Comparison of ENCODE assay signal across 8 cellular contexts in the genomic region with DNA sequence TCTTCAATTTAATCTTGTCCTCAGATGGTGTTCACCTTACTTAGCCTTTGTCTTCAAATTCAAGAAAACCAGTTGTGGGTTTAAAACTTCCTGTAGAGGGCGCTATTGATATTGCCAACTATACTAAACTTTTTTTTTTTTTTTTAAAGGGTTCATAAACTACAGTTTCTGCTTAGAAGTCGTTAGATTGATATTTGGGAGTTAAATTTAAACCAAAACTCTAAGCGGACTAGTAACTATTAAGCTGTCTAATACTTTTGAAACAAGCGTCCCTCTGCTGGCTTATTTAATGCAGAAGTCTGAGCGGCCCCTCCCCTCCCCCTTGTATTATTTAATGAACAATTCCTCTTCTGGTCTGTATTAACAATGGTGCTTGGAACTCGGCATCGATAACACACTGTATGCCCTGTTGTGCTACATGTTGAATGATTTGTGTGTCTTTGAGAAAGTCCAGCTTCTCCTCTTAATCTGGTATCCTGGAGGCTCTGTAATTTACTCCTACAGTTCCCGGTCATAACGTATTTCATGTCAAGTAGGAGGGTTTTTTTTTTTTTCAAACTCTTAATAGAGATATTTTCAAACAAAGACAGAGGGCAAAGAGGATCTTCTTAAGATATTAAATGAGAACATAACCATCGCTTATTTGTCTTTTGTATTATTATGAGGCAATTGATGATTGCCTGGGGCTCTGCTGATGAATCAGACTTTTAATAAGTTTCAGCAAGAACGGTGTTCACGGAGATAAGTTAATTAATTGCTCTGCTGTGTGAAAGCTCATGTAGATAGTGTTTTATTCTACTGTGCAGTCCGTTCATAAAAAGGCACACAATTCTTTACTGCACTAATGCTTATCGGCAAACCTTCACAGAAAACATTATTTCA. TPM values are rescaled to one million over a fixed set of nuclear protein-coding genes. Genes with fewer than 3 reads are reported as not detected.
DNase-seq lines count a peak whose midpoint lies in the region; ATAC-seq and FAIRE-seq lines count a peak whose summit lies in the region.

No MANE protein-coding gene starts in this region.

- no peaks in the 10 kb centered on the region for H3K36me3 ChIP-seq in neuronal stem cell (replicated peaks in 1 of 2; ENCODE audit: control insufficient read depth in 2 of 2, insufficient read depth in 2 of 2, low read length in 2 of 2)

- no peak overlapping the region for H3K27ac ChIP-seq in neuronal stem cell (replicated peaks; ENCODE audit: low read length)

- no peak overlapping the region for H4K8ac ChIP-seq in neuronal stem cell (ENCODE audit: low read depth, low read length)

- no peak overlapping the region for H3K4me2 ChIP-seq in neuronal stem cell (ENCODE audit: insufficient read depth, low read length, poor library complexity, severe bottlenecking)

- peak overlapping the region; percentile 75 for H2AFZ ChIP-seq in neuronal stem cell (ENCODE audit: low read length)

- no peak overlapping the region for H3K14ac ChIP-seq in neuronal stem cell (ENCODE audit: low read length)

- no peak overlapping the region for H3K23ac ChIP-seq in neuronal stem cell (ENCODE audit: low read depth, low read length, poor library complexity)

- H2AK5ac ChIP-seq in neuronal stem cell (ENCODE audit: low read depth, low read length), result no peak overlapping the region

- no peak overlapping the region for H4K91ac ChIP-seq in neuronal stem cell (ENCODE audit: low read depth, low read length, poor library complexity)

- peaks cover 1 to 6% of the 10 kb centered on the region in 2 donors for H3K4me1 ChIP-seq in neuronal stem cell (ENCODE audit: control insufficient read depth in 2 of 2, insufficient read depth in 1 of 2, low read depth in 1 of 2, low read length in 2 of 2)

- no peak overlapping the region for H3K4me3 ChIP-seq in neuronal stem cell (ENCODE audit: low read length in 2 of 2)

- H3K9ac ChIP-seq in neuronal stem cell (ENCODE audit: low read depth, low read length, poor library complexity), result no peak overlapping the region

- no peak overlapping the region for H3K4ac ChIP-seq in neuronal stem cell (ENCODE audit: low read length)

- no peaks in the 10 kb centered on the region for H3K9me3 ChIP-seq in neuronal stem cell (replicated peaks in 1 of 2; ENCODE audit: control insufficient read depth in 2 of 2, insufficient read depth in 1 of 2, low read depth in 1 of 2, low read length in 2 of 2)

- no peak overlapping the region for H3K18ac ChIP-seq in neuronal stem cell (ENCODE audit: low read length)

- no peak overlapping the region for H2BK5ac ChIP-seq in neuronal stem cell (ENCODE audit: low read length)

- H2BK120ac ChIP-seq in neuronal stem cell (ENCODE audit: low read depth, low read length), result no peak overlapping the region

- WGBS in neuronal stem cell (ENCODE audit: extremely low coverage in 2 of 2, insufficient read length in 2 of 2, insufficient replicate concordance in 1 of 2), 2 donors, result no CpG with 5 or more reads among the region's 14 CpGs

- peak; percentile 53 for DNase-seq in MV-4-11 (lab: John Stamatoyannopoulos, UW)
- DNase-seq in SK-MEL-5 (ENCODE audit: low read depth, low spot score), result peak; percentile 85
- DNase-seq in fibroblast of peridontal ligament (ENCODE audit: extremely low read depth), result peak; percentile 72
- DNase-seq in neuronal stem cell (ENCODE audit: low spot score), result peak; percentile 65

- no peaks in the 10 kb centered on the region for H3K79me1 ChIP-seq in neuronal stem cell (ENCODE audit: low read depth, low read length)

- H2BK12ac ChIP-seq in neuronal stem cell (ENCODE audit: low read length), result no peak overlapping the region

- in situ Hi-C loops in SK-MEL-5 (cut with HindIII; ENCODE audit: low pct_unique_long_range_greater_than_20kb, low sequenced_read_pairs), result no loop called here

- FAIRE-seq in G401.6 (lab: Jason Lieb, UNC), result peak; percentile 97

- no peak overlapping the region for H2BK15ac ChIP-seq in neuronal stem cell (ENCODE audit: low read length)

- H3K27me3 ChIP-seq in neuronal stem cell (ENCODE audit: control insufficient read depth in 3 of 3, insufficient read depth in 3 of 3, low read depth in 1 of 3, low read length in 3 of 3), result no peaks in the 10 kb centered on the region

- ATAC-seq in HG02763 (IDR thresholded peaks at IDR 0.05; ENCODE audit: unreplicated experiment), result no peak
- no peak for ATAC-seq in GM21360 (IDR thresholded peaks at IDR 0.05; ENCODE audit: unreplicated experiment)
- no peak for ATAC-seq in HG03097 (IDR thresholded peaks at IDR 0.05; ENCODE audit: low FRiP score, unreplicated experiment)

RNA-seq across cellular contexts. Expression of a gene that starts 22.6 kb away (rescaled TPM):
- total RNA-seq in SK-MEL-5 (2014; rRNA removed; shearing (Covaris generic)), result 13.4 and 19.4 TPM in 2 replicates
- 25.6 and 34.0 TPM in 2 replicates for polyA plus RNA-seq in SK-MEL-5 (2015; cell fraction: cytosol; rRNA removed)
- 52.0 and 62.3 TPM in 2 replicates for polyA plus RNA-seq in SK-MEL-5 (2015; cell fraction: nucleus; rRNA removed)
- polyA plus RNA-seq in neuronal stem cell (2013, experiment 1 of 2), result 9.5 TPM
- polyA plus RNA-seq in neuronal stem cell (2013, experiment 2 of 2), result 10.3 TPM
